Comparison of ENCODE assay signal across 1 cellular context in genomic region chr22:31588970-31589675, GRCh38.
TF ChIP-seq lines count a peak whose summit lies in the region.

No MANE protein-coding gene starts in this region.

TF ChIP-seq in HepG2, 621 proteins besides CTCF, POLR2A, EP300 and RAD21 (continued from another document and continues in another):
- TF ChIP-seq NR0B2 (CRISPR knock-in tag; IDR thresholded peaks at IDR 0.05): no peak
- TF ChIP-seq SIN3A (IDR thresholded peaks at IDR 0.05; ENCODE audit: borderline replicate concordance, low read depth, low read length): 0 out of 2 replicates have a peak, but pooled peaks have one; percentile 42
- TF ChIP-seq NFYC (CRISPR knock-in tag; IDR thresholded peaks at IDR 0.05): no peak
- TF ChIP-seq FLYWCH1 (CRISPR knock-in tag; IDR thresholded peaks at IDR 0.05): no peak
- no peak for TF ChIP-seq KLF11 (CRISPR knock-in tag; IDR thresholded peaks at IDR 0.05)
- TF ChIP-seq ZNF558 (CRISPR knock-in tag; IDR thresholded peaks at IDR 0.05; ENCODE audit: borderline replicate concordance): no peak
- no peak for TF ChIP-seq HNRNPL (IDR thresholded peaks at IDR 0.05; ENCODE audit: low read depth, low read length)
- no peak for TF ChIP-seq RNF219 (CRISPR knock-in tag; IDR thresholded peaks at IDR 0.05)
- no peak for TF ChIP-seq RFX5 (IDR thresholded peaks at IDR 0.05; ENCODE audit: low read depth, low read length)
- peak; percentile 64 for TF ChIP-seq PAXIP1 (CRISPR knock-in tag; conservative IDR thresholded peaks at IDR 0.05)
- TF ChIP-seq ZFAT (CRISPR knock-in tag; conservative IDR thresholded peaks at IDR 0.05): no peak
- no peak for TF ChIP-seq TSC22D2 (CRISPR knock-in tag; IDR thresholded peaks at IDR 0.05; ENCODE audit: borderline replicate concordance)
- no peak for TF ChIP-seq ZNF280D (CRISPR knock-in tag; IDR thresholded peaks at IDR 0.05)
- no peak for TF ChIP-seq ZNF761 (CRISPR knock-in tag; conservative IDR thresholded peaks at IDR 0.05)
- no peak for TF ChIP-seq ZNF547 (CRISPR knock-in tag; IDR thresholded peaks at IDR 0.05)
- TF ChIP-seq MAFK (conservative IDR thresholded peaks at IDR 0.05 in 1 of 2, IDR thresholded peaks at IDR 0.05 in 1 of 2; ENCODE audit: low read length in 2 of 2): no peak
- no peak for TF ChIP-seq MED8 (CRISPR knock-in tag; IDR thresholded peaks at IDR 0.05; ENCODE audit: insufficient replicate concordance)
- no peak for TF ChIP-seq ATF7 (IDR thresholded peaks at IDR 0.05)
- TF ChIP-seq ATF7 (CRISPR knock-in tag; IDR thresholded peaks at IDR 0.05): no peak
- peak; percentile 81 for TF ChIP-seq DRAP1 (CRISPR knock-in tag; IDR thresholded peaks at IDR 0.05)
- no peak for TF ChIP-seq RARG (CRISPR knock-in tag; IDR thresholded peaks at IDR 0.05; ENCODE audit: low read depth)
- no peak for TF ChIP-seq IKZF4 (CRISPR knock-in tag; IDR thresholded peaks at IDR 0.05; ENCODE audit: borderline replicate concordance, low read depth, not compliant biosample characterization)
- no peak for TF ChIP-seq ZBTB3 (CRISPR knock-in tag; IDR thresholded peaks at IDR 0.05; ENCODE audit: borderline replicate concordance, low read depth)
- TF ChIP-seq MLLT10 (CRISPR knock-in tag; IDR thresholded peaks at IDR 0.05): no peak
- no peak for TF ChIP-seq ARID3A (IDR thresholded peaks at IDR 0.05; ENCODE audit: low read depth, low read length)
- no peak for TF ChIP-seq ZNF512B (CRISPR knock-in tag; IDR thresholded peaks at IDR 0.05; ENCODE audit: borderline replicate concordance)
- no peak for TF ChIP-seq ZNF484 (CRISPR knock-in tag; IDR thresholded peaks at IDR 0.05; ENCODE audit: borderline replicate concordance, low read depth)
- TF ChIP-seq ZNF737 (CRISPR knock-in tag; IDR thresholded peaks at IDR 0.05; ENCODE audit: borderline replicate concordance): no peak
- TF ChIP-seq ATF2 (CRISPR knock-in tag; IDR thresholded peaks at IDR 0.05): no peak
- TF ChIP-seq NR1H2 (CRISPR knock-in tag; IDR thresholded peaks at IDR 0.05; ENCODE audit: borderline replicate concordance, low read depth): no peak
- no peak for TF ChIP-seq ZNF7 (CRISPR knock-in tag; IDR thresholded peaks at IDR 0.05)
- no peak for TF ChIP-seq HNF1B (CRISPR knock-in tag; IDR thresholded peaks at IDR 0.05)
- no peak for TF ChIP-seq KDM3A (CRISPR knock-in tag; IDR thresholded peaks at IDR 0.05; ENCODE audit: low read depth)
- TF ChIP-seq KLF13 (CRISPR knock-in tag; IDR thresholded peaks at IDR 0.05): no peak
- TF ChIP-seq RBM22 (optimal IDR thresholded peaks at IDR 0.05; ENCODE audit: low read length): no peak
- no peak for TF ChIP-seq SNAI1 (CRISPR knock-in tag; IDR thresholded peaks at IDR 0.05; ENCODE audit: borderline replicate concordance)
- TF ChIP-seq ZNF724P (CRISPR knock-in tag; IDR thresholded peaks at IDR 0.05; ENCODE audit: borderline replicate concordance): no peak
- TF ChIP-seq KDM1A (CRISPR knock-in tag; IDR thresholded peaks at IDR 0.05): no peak
- peak; percentile 66 for TF ChIP-seq TAF1 (CRISPR knock-in tag; IDR thresholded peaks at IDR 0.05)
- TF ChIP-seq CREM (IDR thresholded peaks at IDR 0.05): no peak
- TF ChIP-seq CREM (CRISPR knock-in tag; IDR thresholded peaks at IDR 0.05): no peak
- no peak for TF ChIP-seq NAIF1 (CRISPR knock-in tag; IDR thresholded peaks at IDR 0.05; ENCODE audit: borderline replicate concordance)
- no peak for TF ChIP-seq RELA (CRISPR knock-in tag; IDR thresholded peaks at IDR 0.05)
- no peak for TF ChIP-seq ZNF10 (CRISPR knock-in tag; IDR thresholded peaks at IDR 0.05; ENCODE audit: borderline replicate concordance, low read depth)
- no peak for TF ChIP-seq STAT5B (CRISPR knock-in tag; IDR thresholded peaks at IDR 0.05)
- no peak for TF ChIP-seq ZNF33B (CRISPR knock-in tag; IDR thresholded peaks at IDR 0.05)
- TF ChIP-seq ZNF75D (CRISPR knock-in tag; IDR thresholded peaks at IDR 0.05; ENCODE audit: borderline replicate concordance): no peak
- no peak for TF ChIP-seq NFATC3 (CRISPR knock-in tag; IDR thresholded peaks at IDR 0.05)
- no peak for TF ChIP-seq MTF1 (CRISPR knock-in tag; IDR thresholded peaks at IDR 0.05)
- no peak for TF ChIP-seq ISX (CRISPR knock-in tag; conservative IDR thresholded peaks at IDR 0.05)
- TF ChIP-seq ZFYVE20 (CRISPR knock-in tag; IDR thresholded peaks at IDR 0.05; ENCODE audit: borderline replicate concordance, low read depth): no peak
